Comparison of ENCODE assay signal across 27 cellular contexts in genomic region chr4:31189938-31190337, GRCh38.
"Had no signal": no experiment of that assay in that cellular context is flagged by ENCODE, and none has a peak within 500 bp of the region (broad histone marks: within the 10 kb centered on the region; RNA-seq: fewer than 3 reads in every experiment).

No MANE protein-coding gene starts in this region.

- H3K27me3 ChIP-seq: colonic mucosa, dorsolateral prefrontal cortex, esophagus muscularis mucosa, esophagus squamous epithelium, foreskin keratinocyte, gastrocnemius medialis, gastroesophageal sphincter, heart left ventricle had no signal

- H3K4me1 ChIP-seq: colonic mucosa, foreskin keratinocyte, gastrocnemius medialis, gastroesophageal sphincter had no signal

- H3K36me3 ChIP-seq: colonic mucosa, esophagus muscularis mucosa, esophagus squamous epithelium, gastrocnemius medialis, gastroesophageal sphincter, heart left ventricle had no signal

- ATAC-seq: effector memory CD8-positive, alpha-beta T cell; esophagus mucosa; foreskin keratinocyte; gastrocnemius medialis; gastroesophageal sphincter; heart left ventricle had no signal

- H3K4me3 ChIP-seq: colonic mucosa, coronary artery, dorsolateral prefrontal cortex, esophagus muscularis mucosa, esophagus squamous epithelium, gastrocnemius medialis, gastroesophageal sphincter, heart left ventricle had no signal

- DNase-seq: colonic mucosa; cortex of kidney; dermis blood vessel endothelial cell; dorsolateral prefrontal cortex; effector CD4-positive, alpha-beta T cell; effector CD8-positive, alpha-beta T cell; effector memory CD4-positive, alpha-beta T cell; effector memory CD8-positive, alpha-beta T cell; endodermal cell; erythroblast; esophagus squamous epithelium; foreskin fibroblast; foreskin keratinocyte; foreskin melanocyte; gastrocnemius medialis; glutamatergic neuron; head of caudate nucleus; heart left ventricle had no signal

- H3K27ac ChIP-seq: colonic mucosa, coronary artery, dorsolateral prefrontal cortex, epithelial cell of prostate, esophagus muscularis mucosa, esophagus squamous epithelium, foreskin keratinocyte, gastrocnemius medialis, gastroesophageal sphincter, heart left ventricle had no signal

- H3K9me3 ChIP-seq: colonic mucosa, esophagus squamous epithelium, gastrocnemius medialis had no signal

- FAIRE-seq: colon, endometrium, endothelial cell of umbilical vein, frontal cortex had no signal
